Comparison of ENCODE assay signal across 20 cellular contexts in genomic region chr3:66831931-66832330, GRCh38.
DNase-seq lines count a peak whose midpoint lies in the region; ATAC-seq and TF ChIP-seq lines count a peak whose summit lies in the region.
"Had no signal": no experiment of that assay in that cellular context is flagged by ENCODE, and none has a peak within 500 bp of the region (broad histone marks: within the 10 kb centered on the region; RNA-seq: fewer than 3 reads in every experiment).

No MANE protein-coding gene starts in this region.

- no peaks in the 10 kb centered on the region for H3K79me2 ChIP-seq in OCI-LY3 (ENCODE audit: low read length)

- no peaks in the 10 kb centered on the region for H3K9me3 ChIP-seq in HEK293 (ENCODE audit: control insufficient read depth, insufficient read depth, low read depth, low read length)
- H3K9me3 ChIP-seq in OCI-LY3 (ENCODE audit: insufficient read depth, low read length): no peaks in the 10 kb centered on the region; the same call in 1 of the 2 replicates
- H3K9me3 ChIP-seq: A549 had no signal

- peak overlapping the region; percentile 29 for H3K9ac ChIP-seq in OCI-LY3 (ENCODE audit: low read length)

- H2AFZ ChIP-seq in OCI-LY3 (ENCODE audit: low read depth, low read length): peak overlapping the region; percentile 17; the same call in 1 of the 2 replicates

- POLR2A ChIA-PET in HEK293 (lab: Yijun Ruan, JAX): interaction anchor here (0.5 kb wide), 1 partner anchor 555 kb away, joined by 4 read pairs; no protein-coding TSS in a partner anchor
- POLR2A ChIA-PET in activated CD8-positive, alpha-beta T cell treated with anti-CD3 and anti-CD28 coated beads, Interleukin-2, amount 10 ng/mL, durations not matched to agents 7 days and 5 days (lab: Charles Lee): no interaction called here

- no peaks in the 10 kb centered on the region for H3K27me3 ChIP-seq in OCI-LY3 (ENCODE audit: low read depth, low read length)
- H3K27me3 ChIP-seq in foreskin keratinocyte: peaks cover 9% of the 10 kb centered on the region

- no peaks in the 10 kb centered on the region for H3K4me1 Mint-ChIP-seq in activated CD8-positive, alpha-beta T cell treated with anti-CD3 and anti-CD28 coated beads, Interleukin-2, amount 10 ng/mL, durations not matched to agents 7 days and 5 days (ENCODE audit: low read depth)
- H3K4me1 Mint-ChIP-seq: CD4-positive, alpha-beta memory T cell had no signal

- H3K9me3 Mint-ChIP-seq in activated CD8-positive, alpha-beta T cell treated with anti-CD3 and anti-CD28 coated beads, Interleukin-2, amount 10 ng/mL, durations not matched to agents 7 days and 5 days (ENCODE audit: insufficient read depth): no peaks in the 10 kb centered on the region
- H3K9me3 Mint-ChIP-seq: CD4-positive, alpha-beta memory T cell; HFFc6 had no signal

- H4K20me1 ChIP-seq in OCI-LY3 (ENCODE audit: insufficient read depth, low read length): no peaks in the 10 kb centered on the region

- peak overlapping the region; percentile 75 for H3K4me2 ChIP-seq in OCI-LY3 (ENCODE audit: low read length)
- H3K4me2 ChIP-seq: A549 had no signal

- H3K27me3 Mint-ChIP-seq in activated CD8-positive, alpha-beta T cell treated with anti-CD3 and anti-CD28 coated beads, Interleukin-2, amount 10 ng/mL, durations not matched to agents 7 days and 5 days (ENCODE audit: low read depth): peaks cover 15% of the 10 kb centered on the region

- H3K27ac ChIP-seq in HEK293 (ENCODE audit: extremely low read depth, low read depth, low read length) (no peak overlapping the region), OCI-LY3 (ENCODE audit: low read length) (peak overlapping the region; percentile 76), foreskin keratinocyte (no peak overlapping the region)
- H3K27ac ChIP-seq: A549 had no signal

- H3K36me3 ChIP-seq in HEK293 (ENCODE audit: control insufficient read depth in 2 of 2, insufficient read depth in 1 of 2, low read length in 2 of 2) (no peaks in the 10 kb centered on the region), OCI-LY3 (replicated peaks; ENCODE audit: low read depth, low read length) (no peaks in the 10 kb centered on the region)

- ATAC-seq in foreskin keratinocyte (peak; percentile 8), HG03378 (IDR thresholded peaks at IDR 0.05; ENCODE audit: unreplicated experiment) (no peak)
- no peak for ATAC-seq in activated CD8-positive, alpha-beta T cell treated with anti-CD3 and anti-CD28 coated beads, Interleukin-2, amount 10 ng/mL, durations not matched to agents 7 days and 5 days
- ATAC-seq: A549 had no signal

- H3K4me3 ChIP-seq in HEK293 (ENCODE audit: low read depth, low read length) (no peak overlapping the region), OCI-LY3 (ENCODE audit: low read length) (peak overlapping the region; percentile 42)
- H3K4me3 ChIP-seq: A549 had no signal

- no peak for TF ChIP-seq CTCF in HEK293 (tag by site-specific recombination; IDR thresholded peaks at IDR 0.05)
- no peak for TF ChIP-seq CTCF in OCI-LY3 (IDR thresholded peaks at IDR 0.05; ENCODE audit: low read depth, low read length)
- no peak for TF ChIP-seq CTCF in foreskin keratinocyte (conservative IDR thresholded peaks at IDR 0.05)

- CTCF ChIA-PET in HEK293 (lab: Yijun Ruan, JAX): interaction anchor here (0.9 kb wide), 1 partner anchor 10 kb away, joined by 5 read pairs; no protein-coding TSS in a partner anchor
- CTCF ChIA-PET in activated CD8-positive, alpha-beta T cell treated with anti-CD3 and anti-CD28 coated beads, Interleukin-2, amount 10 ng/mL, durations not matched to agents 7 days and 5 days (lab: Charles Lee): interaction anchor here (2.3 kb wide), 1 partner anchor 10 kb away, joined by 13 read pairs; no protein-coding TSS in a partner anchor

- H3K36me3 Mint-ChIP-seq in activated CD8-positive, alpha-beta T cell treated with anti-CD3 and anti-CD28 coated beads, Interleukin-2, amount 10 ng/mL, durations not matched to agents 7 days and 5 days (ENCODE audit: low read depth): no peaks in the 10 kb centered on the region
- H3K36me3 Mint-ChIP-seq: CD4-positive, alpha-beta memory T cell had no signal

- H3K4me3 Mint-ChIP-seq in activated CD8-positive, alpha-beta T cell treated with anti-CD3 and anti-CD28 coated beads, Interleukin-2, amount 10 ng/mL, durations not matched to agents 7 days and 5 days: no peak overlapping the region
- H3K4me3 Mint-ChIP-seq: CD4-positive, alpha-beta memory T cell; HFFc6 had no signal

- no peak overlapping the region for H3K27ac Mint-ChIP-seq in activated CD8-positive, alpha-beta T cell treated with anti-CD3 and anti-CD28 coated beads, Interleukin-2, amount 10 ng/mL, durations not matched to agents 7 days and 5 days
- H3K27ac Mint-ChIP-seq: CD4-positive, alpha-beta memory T cell; HFFc6 had no signal

- no peak for DNase-seq in foreskin keratinocyte
- DNase-seq in NCI-H1694 treated with DMSO at 0.1 percent for 48 hours (lab: John Stamatoyannopoulos, UW): no peak
- no peak for DNase-seq in activated CD8-positive, alpha-beta T cell treated with anti-CD3 and anti-CD28 coated beads, Interleukin-2, amount 10 ng/mL, durations not matched to agents 7 days and 5 days
- DNase-seq in AG20443 (ENCODE audit: low spot score): no peak
- DNase-seq: 8988T; ACHN; C1 segment of cervical spinal cord; Calu3; CD4-positive, alpha-beta memory T cell; COR-L47; DMS53; DMS79 treated with DMSO at 0.1 percent for 48 hours; GOT3; H7; HCEC 1CT; HFFc6 had no signal

- no peaks in the 10 kb centered on the region for H3K4me1 ChIP-seq in HEK293 (ENCODE audit: control insufficient read depth, insufficient read depth, low read length)
- peaks cover 40% of the 10 kb centered on the region for H3K4me1 ChIP-seq in OCI-LY3 (ENCODE audit: low read length)
- peaks cover 4% of the 10 kb centered on the region for H3K4me1 ChIP-seq in foreskin keratinocyte
- H3K4me1 ChIP-seq: A549 had no signal

TF ChIP-seq in HEK293, 187 proteins besides CTCF, POLR2A, EP300 and RAD21:
- no peak for TF ChIP-seq ZNF324 (tag by site-specific recombination; IDR thresholded peaks at IDR 0.05)
- no peak for TF ChIP-seq GLI4 (tag by site-specific recombination; IDR thresholded peaks at IDR 0.05)
- TF ChIP-seq ZNF529 (tag by site-specific recombination; IDR thresholded peaks at IDR 0.05; ENCODE audit: insufficient replicate concordance): peak; percentile 93
- no peak for TF ChIP-seq ZBTB7A (tag by site-specific recombination; IDR thresholded peaks at IDR 0.05; ENCODE audit: low read depth)
TF ChIP-seq in HEK293: peak in this region for 1.
